ENCODE assay signal across 22 cellular contexts in genomic region chr9:129739432-129739831, GRCh38. TPM values are rescaled to one million over a fixed set of nuclear protein-coding genes. Genes with fewer than 3 reads are reported as not detected.
A peak's percentile ranks its signal among the peaks of the same experiment; 100 is the strongest.
DNase-seq lines count a peak whose midpoint lies in the region; ATAC-seq and TF ChIP-seq lines count a peak whose summit lies in the region.
"Had no signal": no experiment of that assay in that cellular context is flagged by ENCODE, and none has a peak within 500 bp of the region (broad histone marks: within the 10 kb centered on the region; RNA-seq: fewer than 3 reads in every experiment).

No MANE protein-coding gene starts in this region.

- ATAC-seq in CD4-positive, CD25-positive, alpha-beta regulatory T cell (ENCODE audit: low read depth in 2 of 2) = no peak
- ATAC-seq: GM12878, GM23338, PC-3 had no signal

- no peaks in the 10 kb centered on the region for H3K27me3 ChIP-seq in CD4-positive, CD25-positive, alpha-beta regulatory T cell (ENCODE audit: control insufficient read depth, insufficient read depth, low read length)
- no peaks in the 10 kb centered on the region for H3K27me3 ChIP-seq in HAP-1 (ENCODE audit: low read depth)

- peaks cover 8% of the 10 kb centered on the region for H3K4me1 ChIP-seq in CD4-positive, CD25-positive, alpha-beta regulatory T cell (ENCODE audit: control insufficient read depth, insufficient read depth, low read length, poor library complexity, severe bottlenecking)
- peaks cover 3% of the 10 kb centered on the region; the same call in 1 of the 2 replicates for H3K4me1 ChIP-seq in HAP-1

- intact Hi-C loops in activated CD4-positive, alpha-beta T cell treated with anti-CD3 and anti-CD28 coated beads, Interleukin-2, amount 10 ng/mL, durations not matched to agents 24 days and 14 days (cut with micrococcal nuclease) = loop anchor here (5.0 kb wide), 1 partner anchor 498 kb away; no protein-coding TSS in a partner anchor
- intact Hi-C loops in activated T-helper 1 cell treated with anti-CD3 and anti-CD28 coated beads, Interleukin-12 subunit alpha, Interleukin-12 subunit beta, Interleukin-2, Interleukin-4 antibody, amounts not matched to agents 30 ng/mL and 10 ng/mL and 1 ng/mL, durations not matched to agents 14 hours and 24 hours and 36 hours (cut with micrococcal nuclease) = no loop called here

- DNase-seq in activated CD4-positive, alpha-beta T cell treated with anti-CD3 and anti-CD28 coated beads, Interleukin-2, amount 10 ng/mL, durations not matched to agents 24 days and 14 days = no peak
- DNase-seq in activated CD4-positive, alpha-beta T cell treated with anti-CD3 and anti-CD28 coated beads, Interleukin-2, amount 50 U/mL, for 4 hours = no peak
- no peak for DNase-seq in CD4-positive, CD25-positive, alpha-beta regulatory T cell
- no peak for DNase-seq in activated T-helper 1 cell treated with anti-CD3 and anti-CD28 coated beads, Interleukin-12 subunit alpha, Interleukin-12 subunit beta, Interleukin-2, Interleukin-4 antibody, amounts not matched to agents 30 ng/mL and 10 ng/mL and 1 ng/mL, durations not matched to agents 14 hours and 24 hours and 36 hours (ENCODE audit: low spot score)
- DNase-seq in NCI-H1105 (lab: John Stamatoyannopoulos, UW) (no peak), HAP-1 (ENCODE audit: low spot score in 2 of 2) (no peak), putamen (ENCODE audit: low spot score) (no peak)
- DNase-seq: AML-193, DMS53, EL, NCI-H1417 treated with DMSO at 0.1 percent for 48 hours, NCI-H187 treated with DMSO at 0.1 percent for 48 hours, NCI-H345, NCI-H526, PC-3, RPMI8226, SIG-M5 had no signal

- no peaks in the 10 kb centered on the region for H3K36me3 ChIP-seq in CD4-positive, CD25-positive, alpha-beta regulatory T cell (ENCODE audit: control insufficient read depth, insufficient read depth, low read length)
- no peaks in the 10 kb centered on the region for H3K36me3 ChIP-seq in HAP-1 (replicated peaks)

- peaks cover 9% of the 10 kb centered on the region for H3K4me1 Mint-ChIP-seq in activated CD4-positive, alpha-beta T cell treated with anti-CD3 and anti-CD28 coated beads, Interleukin-2, amount 10 ng/mL, durations not matched to agents 24 days and 14 days
- H3K4me1 Mint-ChIP-seq in CD4-positive, CD25-positive, alpha-beta regulatory T cell = peaks cover 4 to 10% (median 6%) of the 10 kb centered on the region in 4 donors
- H3K4me1 Mint-ChIP-seq in activated T-helper 1 cell treated with anti-CD3 and anti-CD28 coated beads, Interleukin-12 subunit alpha, Interleukin-12 subunit beta, Interleukin-2, Interleukin-4 antibody, amounts not matched to agents 30 ng/mL and 10 ng/mL and 1 ng/mL, durations not matched to agents 14 hours and 24 hours and 36 hours (ENCODE audit: low read depth) = peaks cover 7% of the 10 kb centered on the region
- H3K4me1 Mint-ChIP-seq in nephron = no peaks in the 10 kb centered on the region

- H3K27ac ChIP-seq in CD4-positive, CD25-positive, alpha-beta regulatory T cell (ENCODE audit: insufficient read depth, low read length, poor library complexity, severe bottlenecking) = no peak overlapping the region
- H3K27ac ChIP-seq: 22Rv1, KMS-11 had no signal

- H3K36me3 Mint-ChIP-seq in activated CD4-positive, alpha-beta T cell treated with anti-CD3 and anti-CD28 coated beads, Interleukin-2, amount 10 ng/mL, durations not matched to agents 24 days and 14 days (ENCODE audit: low read depth) = no peaks in the 10 kb centered on the region
- H3K36me3 Mint-ChIP-seq in CD4-positive, CD25-positive, alpha-beta regulatory T cell = no peaks in the 10 kb centered on the region
- no peaks in the 10 kb centered on the region for H3K36me3 Mint-ChIP-seq in activated T-helper 1 cell treated with anti-CD3 and anti-CD28 coated beads, Interleukin-12 subunit alpha, Interleukin-12 subunit beta, Interleukin-2, Interleukin-4 antibody, amounts not matched to agents 30 ng/mL and 10 ng/mL and 1 ng/mL, durations not matched to agents 14 hours and 24 hours and 36 hours (ENCODE audit: low read depth)
- H3K36me3 Mint-ChIP-seq in nephron (ENCODE audit: low read depth) = no peaks in the 10 kb centered on the region

- H3K9me3 ChIP-seq in CD4-positive, CD25-positive, alpha-beta regulatory T cell (ENCODE audit: control insufficient read depth in 2 of 2, low read length in 2 of 2) = no peaks in the 10 kb centered on the region
- no peaks in the 10 kb centered on the region for H3K9me3 ChIP-seq in HAP-1

- peak overlapping the region; percentile 11 for H3K27ac Mint-ChIP-seq in activated CD4-positive, alpha-beta T cell treated with anti-CD3 and anti-CD28 coated beads, Interleukin-2, amount 10 ng/mL, durations not matched to agents 24 days and 14 days
- H3K27ac Mint-ChIP-seq in CD4-positive, CD25-positive, alpha-beta regulatory T cell = peak overlapping the region in 2 of 3 donors; percentile 60 to 72
- no peak overlapping the region for H3K27ac Mint-ChIP-seq in activated T-helper 1 cell treated with anti-CD3 and anti-CD28 coated beads, Interleukin-12 subunit alpha, Interleukin-12 subunit beta, Interleukin-2, Interleukin-4 antibody, amounts not matched to agents 30 ng/mL and 10 ng/mL and 1 ng/mL, durations not matched to agents 14 hours and 24 hours and 36 hours
- H3K27ac Mint-ChIP-seq in nephron = no peak overlapping the region
- H3K27ac Mint-ChIP-seq: GM23338 had no signal

- no peak overlapping the region for H3K4me3 ChIP-seq in CD4-positive, CD25-positive, alpha-beta regulatory T cell (ENCODE audit: low read depth, low read length)
- no peak overlapping the region for H3K4me3 ChIP-seq in HAP-1
- H3K4me3 ChIP-seq: GM12878, GM23338 had no signal

- no peak overlapping the region for H3K4me3 Mint-ChIP-seq in activated CD4-positive, alpha-beta T cell treated with anti-CD3 and anti-CD28 coated beads, Interleukin-2, amount 10 ng/mL, durations not matched to agents 24 days and 14 days
- H3K4me3 Mint-ChIP-seq in CD4-positive, CD25-positive, alpha-beta regulatory T cell = peak overlapping the region; percentile 38 to 85 (median 50)
- peak overlapping the region; percentile 49 for H3K4me3 Mint-ChIP-seq in activated T-helper 1 cell treated with anti-CD3 and anti-CD28 coated beads, Interleukin-12 subunit alpha, Interleukin-12 subunit beta, Interleukin-2, Interleukin-4 antibody, amounts not matched to agents 30 ng/mL and 10 ng/mL and 1 ng/mL, durations not matched to agents 14 hours and 24 hours and 36 hours
- H3K4me3 Mint-ChIP-seq in nephron = peak overlapping the region in 2 of 3 experiments; percentile 8 to 53
- H3K4me3 Mint-ChIP-seq: GM23338 had no signal

- H3K27me3 Mint-ChIP-seq in activated CD4-positive, alpha-beta T cell treated with anti-CD3 and anti-CD28 coated beads, Interleukin-2, amount 10 ng/mL, durations not matched to agents 24 days and 14 days = peaks cover 5% of the 10 kb centered on the region
- H3K27me3 Mint-ChIP-seq in CD4-positive, CD25-positive, alpha-beta regulatory T cell = peaks cover 10% of the 10 kb centered on the region
- H3K27me3 Mint-ChIP-seq in activated T-helper 1 cell treated with anti-CD3 and anti-CD28 coated beads, Interleukin-12 subunit alpha, Interleukin-12 subunit beta, Interleukin-2, Interleukin-4 antibody, amounts not matched to agents 30 ng/mL and 10 ng/mL and 1 ng/mL, durations not matched to agents 14 hours and 24 hours and 36 hours (ENCODE audit: insufficient read depth) = peaks cover 9% of the 10 kb centered on the region
- peaks cover 22% of the 10 kb centered on the region for H3K27me3 Mint-ChIP-seq in nephron (ENCODE audit: low read depth)

- no peaks in the 10 kb centered on the region for H3K9me3 Mint-ChIP-seq in activated CD4-positive, alpha-beta T cell treated with anti-CD3 and anti-CD28 coated beads, Interleukin-2, amount 10 ng/mL, durations not matched to agents 24 days and 14 days
- no peaks in the 10 kb centered on the region for H3K9me3 Mint-ChIP-seq in CD4-positive, CD25-positive, alpha-beta regulatory T cell
- H3K9me3 Mint-ChIP-seq in activated T-helper 1 cell treated with anti-CD3 and anti-CD28 coated beads, Interleukin-12 subunit alpha, Interleukin-12 subunit beta, Interleukin-2, Interleukin-4 antibody, amounts not matched to agents 30 ng/mL and 10 ng/mL and 1 ng/mL, durations not matched to agents 14 hours and 24 hours and 36 hours = no peaks in the 10 kb centered on the region
- no peaks in the 10 kb centered on the region for H3K9me3 Mint-ChIP-seq in nephron
- H3K9me3 Mint-ChIP-seq: GM23338 had no signal

- TF ChIP-seq CTCF in nephron (IDR thresholded peaks at IDR 0.05; ENCODE audit: unreplicated experiment in 3 of 3) = no peak

- in situ Hi-C loops in HAP-1 (cut with MboI; ENCODE audit: low sequenced_read_pairs) = no loop called here

RNA-seq across cellular contexts. Expression of gene PTGES, which starts 13.4 kb away (rescaled TPM):
- 0.09 and 0.12 TPM in 2 replicates for total RNA-seq in activated CD4-positive, alpha-beta T cell treated with anti-CD3 and anti-CD28 coated beads, Interleukin-2, amount 10 ng/mL, durations not matched to agents 24 days and 14 days
- total RNA-seq in CD4-positive, CD25-positive, alpha-beta regulatory T cell = not detected
- under 1 TPM in 1 of 4 donors, not detected in 3; 0.17 TPM for polyA plus RNA-seq in CD4-positive, CD25-positive, alpha-beta regulatory T cell
- 0.16 TPM in 1 of 2 replicates, not detected in the other for total RNA-seq in activated T-helper 1 cell treated with anti-CD3 and anti-CD28 coated beads, Interleukin-12 subunit alpha, Interleukin-12 subunit beta, Interleukin-2, Interleukin-4 antibody, amounts not matched to agents 30 ng/mL and 10 ng/mL and 1 ng/mL, durations not matched to agents 14 hours and 24 hours and 36 hours
- total RNA-seq: GM12878 had no signal

Comparison
In these comparisons a context has a peak if more than half of its experiments do, and no peak if none do; other contexts are left out.
1. H3K27ac Mint-ChIP-seq: peak in activated CD4-positive, alpha-beta T cell treated with anti-CD3 and anti-CD28 coated beads, Interleukin-2, amount 10 ng/mL, durations not matched to agents 24 days and 14 days (single experiment) and CD4-positive, CD25-positive, alpha-beta regulatory T cell (2 of 3); none in activated T-helper 1 cell treated with anti-CD3 and anti-CD28 coated beads, Interleukin-12 subunit alpha, Interleukin-12 subunit beta, Interleukin-2, Interleukin-4 antibody, amounts not matched to agents 30 ng/mL and 10 ng/mL and 1 ng/mL, durations not matched to agents 14 hours and 24 hours and 36 hours (single experiment) and nephron (0 of 3).